24 cellular contexts compared by ENCODE assay signal in the genomic region with DNA sequence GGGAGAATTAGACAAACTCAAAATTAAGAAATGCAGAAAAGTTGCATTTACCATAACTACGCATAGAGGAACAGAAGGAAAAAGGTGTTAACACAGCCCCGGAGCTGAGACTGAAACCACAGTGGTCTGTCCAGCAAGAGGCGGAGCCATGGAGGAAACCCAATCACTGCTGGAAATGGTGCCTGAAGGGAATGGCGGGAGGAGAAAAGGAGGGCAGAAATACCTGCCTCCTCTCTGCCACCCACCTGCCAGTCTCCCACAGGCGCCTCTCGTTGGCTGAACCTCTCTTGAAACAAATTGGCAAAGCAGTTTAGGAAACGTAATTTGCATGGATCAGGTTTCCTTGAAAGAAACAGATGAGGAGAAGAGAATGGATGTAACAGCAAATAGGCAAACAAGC. TPM values are rescaled to one million over a fixed set of nuclear protein-coding genes. Genes with fewer than 3 reads are reported as not detected.
DNase-seq lines count a peak whose midpoint lies in the region; ATAC-seq and TF ChIP-seq lines count a peak whose summit lies in the region.
"Had no signal": no experiment of that assay in that cellular context is flagged by ENCODE, and none has a peak within 500 bp of the region (broad histone marks: within the 10 kb centered on the region; RNA-seq: fewer than 3 reads in every experiment).

No MANE protein-coding gene starts in this region.

- no peak for TF ChIP-seq POLR2A in breast epithelium (IDR thresholded peaks at IDR 0.05)

- intact Hi-C loops in breast epithelium (cut with DNase I; ENCODE audit: low total_unique reads) (no loop called here), psoas muscle (cut with DNase I) (no loop called here)

- H3K4me1 ChIP-seq in breast epithelium (no peaks in the 10 kb centered on the region), psoas muscle (no peaks in the 10 kb centered on the region)
- H3K4me1 ChIP-seq: ascending aorta, esophagus squamous epithelium, tibial nerve had no signal

- TF ChIP-seq CTCF in breast epithelium (IDR thresholded peaks at IDR 0.05): no peak
- TF ChIP-seq CTCF in psoas muscle (IDR thresholded peaks at IDR 0.05): no peak

- H3K27ac ChIP-seq in breast epithelium (no peak overlapping the region), psoas muscle (no peak overlapping the region)
- H3K27ac ChIP-seq: ascending aorta, esophagus squamous epithelium, left ventricle myocardium inferior, tibial nerve had no signal

- H3K36me3 ChIP-seq in breast epithelium: no peaks in the 10 kb centered on the region
- H3K36me3 ChIP-seq in psoas muscle (ENCODE audit: insufficient read depth in 1 of 2, low read depth in 1 of 2): no peaks in the 10 kb centered on the region
- H3K36me3 ChIP-seq: ascending aorta, esophagus squamous epithelium, left ventricle myocardium inferior, tibial nerve had no signal

- ATAC-seq in psoas muscle (peak in 1 of 4 donors; percentile 37), GM18873 (IDR thresholded peaks at IDR 0.05; ENCODE audit: low FRiP score, unreplicated experiment) (no peak)
- ATAC-seq: activated CD8-positive, alpha-beta T cell treated with anti-CD3 and anti-CD28 coated beads, Interleukin-2, amount 10 ng/mL, durations not matched to agents 7 days and 5 days; CD8-positive, alpha-beta T cell had no signal

- no peaks in the 10 kb centered on the region for H3K27me3 ChIP-seq in breast epithelium
- peaks cover 0 to 1% (median 0%) of the 10 kb centered on the region in 3 donors for H3K27me3 ChIP-seq in psoas muscle (ENCODE audit: insufficient read depth in 3 of 3, low read length in 2 of 3)
- H3K27me3 ChIP-seq: ascending aorta, esophagus squamous epithelium had no signal

- no peaks in the 10 kb centered on the region for H3K9me3 ChIP-seq in breast epithelium
- H3K9me3 ChIP-seq in psoas muscle: no peaks in the 10 kb centered on the region
- H3K9me3 ChIP-seq: ascending aorta, esophagus squamous epithelium, left ventricle myocardium inferior, tibial nerve had no signal

- peak overlapping the region in 2 of 3 donors; percentile 33 to 48 for H3K4me3 ChIP-seq in breast epithelium
- peak overlapping the region; percentile 31 for H3K4me3 ChIP-seq in psoas muscle
- H3K4me3 ChIP-seq: esophagus squamous epithelium, left ventricle myocardium inferior, tibial nerve had no signal

- DNase-seq in DMS153 (lab: John Stamatoyannopoulos, UW) (peak; percentile 18), DMS153 treated with DMSO at 0.1 percent for 48 hours (lab: John Stamatoyannopoulos, UW; ENCODE audit: unreplicated experiment) (no peak), NCI-H2196 (lab: John Stamatoyannopoulos, UW; ENCODE audit: unreplicated experiment) (peak; percentile 62), breast epithelium (ENCODE audit: low spot score in 2 of 2) (no peak), psoas muscle (no peak), NK-92 (lab: John Stamatoyannopoulos, UW; ENCODE audit: unreplicated experiment) (no peak), NCI-H1694 (lab: John Stamatoyannopoulos, UW) (no peak)
- DNase-seq: activated CD8-positive, alpha-beta T cell treated with anti-CD3 and anti-CD28 coated beads, Interleukin-2, amount 10 ng/mL, durations not matched to agents 7 days and 5 days; CD8-positive, alpha-beta T cell; esophagus squamous epithelium; GF-D8; left ventricle myocardium inferior; naive B cell; NK-92 treated with Interleukin-12 subunit alpha and Interleukin-12 subunit beta, amount 100 ng/mL, for 24 hours; retina; SHP77; stimulated activated CD4-positive, alpha-beta T cell treated with anti-CD3 and anti-CD28 coated beads, Interleukin-1b, Interleukin-23, amount 100 ng/mL, for 48 hours; stimulated activated CD8-positive, alpha-beta memory T cell treated with anti-CD3 and anti-CD28 coated beads, Interleukin-4, amount 100 ng/mL, for 48 hours had no signal

- 22 to 41% (median 32%) methylated on average over 7 of the region's 7 CpGs for WGBS in psoas muscle, 3 donors

RNA-seq across cellular contexts. Expression of gene PRKACG, which starts 9.7 kb away (rescaled TPM):
- total RNA-seq in breast epithelium (not detected), psoas muscle (not detected)
- not detected for polyA plus RNA-seq in psoas muscle
- total RNA-seq: A172; activated CD8-positive, alpha-beta T cell treated with anti-CD3 and anti-CD28 coated beads, Interleukin-2, amount 10 ng/mL, durations not matched to agents 7 days and 5 days; ascending aorta; CD8-positive, alpha-beta T cell; esophagus squamous epithelium; HT-29; left ventricle myocardium inferior; M059J; tibial nerve had no signal

RNA-seq across cellular contexts. Expression of gene FXN, which starts 11.9 kb away (rescaled TPM):
- total RNA-seq in breast epithelium: 1 to 10 TPM; 3.8 to 7.5 (median 6.9) TPM
- 10 to 100 TPM; 17.9 to 25.0 (median 18.7) TPM for total RNA-seq in psoas muscle
- polyA plus RNA-seq in psoas muscle: 10 to 100 TPM; 10.4 to 21.7 (median 19.0) TPM
- total RNA-seq: ascending aorta had no signal

Comparison
In these comparisons a context has a peak if more than half of its experiments do, and no peak if none do; other contexts are left out.
1. DNase-seq: peak in DMS153 (single experiment) and NCI-H2196 (single experiment); none in DMS153 treated with DMSO at 0.1 percent for 48 hours (single experiment), breast epithelium (0 of 2), psoas muscle (0 of 2), NK-92 (single experiment) and NCI-H1694 (single experiment).